In the genomic region with DNA sequence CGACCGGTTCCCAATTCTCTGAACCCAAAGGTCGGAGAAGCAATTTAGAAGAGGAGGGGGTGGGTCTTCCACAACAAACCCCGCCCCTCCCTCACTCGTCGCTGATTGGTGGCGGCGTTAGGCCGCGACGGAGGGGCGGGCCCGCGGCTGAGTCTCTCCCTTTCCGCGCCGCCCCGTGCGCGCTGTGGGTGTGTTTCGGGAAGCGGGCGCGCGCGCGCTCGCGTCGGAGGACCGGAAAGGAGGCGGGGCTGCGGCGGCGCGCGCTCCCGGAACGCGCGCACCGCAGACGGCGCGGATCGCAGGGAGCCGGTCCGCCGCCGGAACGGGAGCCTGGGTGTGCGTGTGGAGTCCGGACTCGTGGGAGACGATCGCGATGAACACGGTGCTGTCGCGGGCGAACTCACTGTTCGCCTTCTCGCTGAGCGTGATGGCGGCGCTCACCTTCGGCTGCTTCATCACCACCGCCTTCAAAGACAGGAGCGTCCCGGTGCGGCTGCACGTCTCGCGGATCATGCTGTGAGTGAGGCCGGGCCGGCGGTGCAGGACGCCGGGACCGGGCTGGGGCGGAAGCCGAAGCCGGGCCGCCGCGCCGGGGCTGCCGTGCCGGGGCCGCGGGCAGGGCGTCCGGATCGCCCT, we compare ENCODE assay signal across 8 cellular contexts.
DNase-seq lines count a peak whose midpoint lies in the region; ATAC-seq lines count a peak whose summit lies in the region.

TSS of gene SPCS3 (plus strand) at position 263 of the 636 bp plus-strand sequence. CDS start at position 374, 111 bp downstream.

- DNase-seq in AG08396 (ENCODE audit: low spot score) (peak; percentile 97), NCI-H345 treated with DMSO at 0.1 percent for 48 hours (lab: John Stamatoyannopoulos, UW; ENCODE audit: unreplicated experiment) (peak; percentile 73), inferior parietal cortex (ENCODE audit: extremely low spot score) (peak; percentile 96)
- peak; percentile 89 to 95 (median 92) for DNase-seq in activated CD4-positive, CD25-positive, alpha-beta regulatory T cell (lab: John Stamatoyannopoulos, UW)
- DNase-seq in central memory CD4-positive, alpha-beta T cell: peak; percentile 94
- peak; percentile 86 to 91 for DNase-seq in stimulated activated CD4-positive, alpha-beta T cell treated with anti-CD3 and anti-CD28 coated beads, Interleukin-12 subunit alpha, Interleukin-12 subunit beta, amount 100 ng/mL, for 24 hours (ENCODE audit: low read depth in 2 of 2)

- peak; percentile 91 for ATAC-seq in GM19023 (IDR thresholded peaks at IDR 0.05; ENCODE audit: unreplicated experiment)
- peak; percentile 92 for ATAC-seq in HG03280 (IDR thresholded peaks at IDR 0.05; ENCODE audit: unreplicated experiment)

Comparison
In these comparisons a context has a peak if more than half of its experiments do, and no peak if none do; other contexts are left out.
1. Peak in every context shown above with its lines: DNase-seq and ATAC-seq.